3 cellular contexts compared by ENCODE assay signal in genomic region chr2:201223089-201224073, GRCh38.
A peak's percentile ranks its signal among the peaks of the same experiment; 100 is the strongest.
TF ChIP-seq lines count a peak whose summit lies in the region.

No MANE protein-coding gene starts in this region.

TF ChIP-seq in GM12891, 5 proteins besides CTCF, POLR2A, EP300 and RAD21 (continued from another document):
- no peak for TF ChIP-seq POLR2AphosphoS5 (IDR thresholded peaks at IDR 0.05; ENCODE audit: low read depth, low read length)

TF ChIP-seq in GM12878, 131 proteins besides CTCF, POLR2A, EP300 and RAD21 (continued from another document):
- TF ChIP-seq TCF12 (IDR thresholded peaks at IDR 0.05; ENCODE audit: low read depth, low read length) (0 out of 2 replicates have a peak, but pooled peaks have one; percentile 17), PKNOX1 (IDR thresholded peaks at IDR 0.05) (peak; percentile 74), SPI1 (IDR thresholded peaks at IDR 0.05; ENCODE audit: borderline replicate concordance, insufficient read depth, low read depth, low read length) (peak; percentile 17; the same call in 1 of the 2 replicates)

TF ChIP-seq in HEK293T, 16 proteins besides CTCF, POLR2A, EP300 and RAD21 (continued from another document):
- TF ChIP-seq SUZ12 (IDR thresholded peaks at IDR 0.05) (no peak), HDGF (IDR thresholded peaks at IDR 0.05; ENCODE audit: borderline replicate concordance) (no peak), TARDBP (IDR thresholded peaks at IDR 0.05) (no peak)
